7 cellular contexts compared by ENCODE assay signal in genomic region chrX:135974279-135974856, GRCh38. TPM values are rescaled to one million over a fixed set of nuclear protein-coding genes. Genes with fewer than 3 reads are reported as not detected.
DNase-seq lines count a peak whose midpoint lies in the region; ATAC-seq and TF ChIP-seq lines count a peak whose summit lies in the region.

No MANE protein-coding gene starts in this region.

- no peaks in the 10 kb centered on the region for H3K27me3 ChIP-seq in H7 (ENCODE audit: control insufficient read depth, insufficient read depth, low read length)
- no peaks in the 10 kb centered on the region for H3K27me3 ChIP-seq in foreskin keratinocyte

- DNase-seq in H7 (peak; percentile 93), NCI-H69 (lab: John Stamatoyannopoulos, UW) (peak; percentile 88), activated T-helper 1 cell treated with Interleukin-2 at 50 U/mL for 16 hours (ENCODE audit: low read depth) (peak; percentile 57), foreskin keratinocyte (no peak), nucleus accumbens (lab: John Stamatoyannopoulos, UW) (peak in 53 of 56 donors; percentile 17 to 91 (median 76)), substantia nigra (lab: John Stamatoyannopoulos, UW) (peak in 46 of 49 donors; percentile 8 to 92 (median 78)), COLO829 (ENCODE audit: low spot score) (no peak)

- H3K36me3 ChIP-seq in H7 (replicated peaks; ENCODE audit: control insufficient read depth, insufficient read depth, low read length) = no peaks in the 10 kb centered on the region

- peaks cover 3% of the 10 kb centered on the region for H3K4me1 ChIP-seq in foreskin keratinocyte

- peak overlapping the region; percentile 33 for H3K4me3 ChIP-seq in H7 (ENCODE audit: insufficient read depth, low read depth, low read length)

- no peak for TF ChIP-seq CTCF in foreskin keratinocyte (conservative IDR thresholded peaks at IDR 0.05)

- H3K27ac ChIP-seq in foreskin keratinocyte (no peak overlapping the region), substantia nigra (ENCODE audit: low read depth, low read length, poor library complexity, severe bottlenecking) (no peak overlapping the region)

- ATAC-seq in foreskin keratinocyte = peak; percentile 5

RNA-seq across cellular contexts. Expression of gene MMGT1, which starts 0.6 kb away (rescaled TPM):
- total RNA-seq in H7 (2014; rRNA removed; shearing (Covaris generic)) = 15.5 and 17.4 TPM in 2 replicates
- 23.5 and 23.8 TPM in 2 replicates for total RNA-seq in foreskin keratinocyte
- 9.9 and 11.7 TPM in 2 replicates for polyA plus RNA-seq in foreskin keratinocyte

RNA-seq across cellular contexts. Expression of gene SLC9A6, which starts 10.9 kb away (rescaled TPM):
- 11.4 and 13.4 TPM in 2 replicates for total RNA-seq in H7 (2014; rRNA removed; shearing (Covaris generic))
- 15.3 and 17.0 TPM in 2 replicates for total RNA-seq in foreskin keratinocyte
- polyA plus RNA-seq in foreskin keratinocyte = 5.6 and 7.1 TPM in 2 replicates

Comparison
In these comparisons a context has a peak if more than half of its experiments do, and no peak if none do; other contexts are left out.
1. DNase-seq: peak in H7 (single experiment), NCI-H69 (single experiment), activated T-helper 1 cell treated with Interleukin-2 at 50 U/mL for 16 hours (single experiment), nucleus accumbens (53 of 56) and substantia nigra (46 of 49); none in foreskin keratinocyte (0 of 2) and COLO829 (single experiment).